8 cellular contexts compared by ENCODE assay signal in genomic region chr2:87511195-87511594, GRCh38.
DNase-seq lines count a peak whose midpoint lies in the region; ATAC-seq, FAIRE-seq and TF ChIP-seq lines count a peak whose summit lies in the region.
"Not testable (repeated sequence)": the region's sequence is repeated elsewhere in the genome, so short reads cannot be mapped to it uniquely, and the experiment has no call there.

No MANE protein-coding gene starts in this region.

- not testable (repeated sequence) for H2AFZ ChIP-seq in DND-41 (ENCODE audit: low read depth, low read length); OCI-LY7 (ENCODE audit: low read length)

- intact Hi-C loops in OCI-LY7 (cut with micrococcal nuclease; ENCODE audit: unreplicated experiment) = not testable (repeated sequence)

- not testable (repeated sequence) for TF ChIP-seq RAD21 in A549 (conservative IDR thresholded peaks at IDR 0.05 in 1 of 2, IDR thresholded peaks at IDR 0.05 in 1 of 2)

- not testable (repeated sequence) for H3K27me3 ChIP-seq in DND-41 (ENCODE audit: insufficient read depth, low read length, poor library complexity)

- H3K9me3 ChIP-seq in A549; DND-41 (ENCODE audit: insufficient read depth, low read length, severe bottlenecking); OCI-LY7 (ENCODE audit: low read length): not testable (repeated sequence)

- not testable (repeated sequence) for H3K79me2 ChIP-seq in DND-41 (ENCODE audit: insufficient read depth, low read length); OCI-LY7 (ENCODE audit: insufficient read depth, low read depth, low read length)

- H3K27ac Mint-ChIP-seq in activated CD4-positive, alpha-beta T cell treated with anti-CD3 and anti-CD28 coated beads, Interleukin-2, amount 10 ng/mL, durations not matched to agents 7 days and 5 days = peak overlapping the region; percentile 84
- H3K27ac Mint-ChIP-seq in activated T-cell treated with anti-CD3 and anti-CD28 coated beads, Interleukin-2, amount 50 U/mL, for 72 hours = peak overlapping the region; percentile 87
- peak overlapping the region; percentile 75 for H3K27ac Mint-ChIP-seq in activated naive CD8-positive, alpha-beta T cell
- H3K27ac Mint-ChIP-seq in immature natural killer cell (peak overlapping the region; percentile 84 to 94 (median 91)), osteocyte (ENCODE audit: unreplicated experiment) (peak overlapping the region; percentile 70)

- H3K36me3 ChIP-seq in DND-41 (ENCODE audit: insufficient read depth, low read length); OCI-LY7 (ENCODE audit: insufficient read depth, low read length): not testable (repeated sequence)

- 58% methylated on average over 5 of the region's 7 CpGs for WGBS in A549 (ENCODE audit: missing lambda C conversion rate)

- H3K9me3 Mint-ChIP-seq in activated CD4-positive, alpha-beta T cell treated with anti-CD3 and anti-CD28 coated beads, Interleukin-2, amount 10 ng/mL, durations not matched to agents 7 days and 5 days; activated T-cell treated with anti-CD3 and anti-CD28 coated beads, Interleukin-2, amount 50 U/mL, for 72 hours; activated naive CD8-positive, alpha-beta T cell (ENCODE audit: low read depth); immature natural killer cell; osteocyte (ENCODE audit: unreplicated experiment): not testable (repeated sequence)

- BruUV-seq in OCI-LY7 (replicated peaks; lab: Mats Ljungman, UMichigan) = not testable (repeated sequence)

- not testable (repeated sequence) for TF ChIP-seq EP300 in A549 (IDR thresholded peaks at IDR 0.05)

- DNase-seq in A549 (ENCODE audit: low read depth in 1 of 2, low spot score in 1 of 2); DND-41; OCI-LY7 (ENCODE audit: low spot score); activated CD4-positive, alpha-beta T cell treated with anti-CD3 and anti-CD28 coated beads, Interleukin-2, amount 10 ng/mL, durations not matched to agents 7 days and 5 days; activated T-cell treated with anti-CD3 and anti-CD28 coated beads, Interleukin-2, amount 50 U/mL, for 72 hours; immature natural killer cell; osteocyte (ENCODE audit: extremely low spot score, unreplicated experiment): not testable (repeated sequence)

- POLR2A ChIA-PET in A549 (lab: Yijun Ruan, JAX); OCI-LY7 (lab: Charles Lee); activated CD4-positive, alpha-beta T cell treated with anti-CD3 and anti-CD28 coated beads, Interleukin-2, amount 10 ng/mL, durations not matched to agents 7 days and 5 days (lab: Charles Lee): not testable (repeated sequence)

- H3K4me3 ChIP-seq in A549; DND-41 (ENCODE audit: low read depth in 1 of 2, low read length in 2 of 2); OCI-LY7 (ENCODE audit: low read depth, low read length, poor library complexity, severe bottlenecking): not testable (repeated sequence)

- peaks cover 19% of the 10 kb centered on the region for H3K4me1 Mint-ChIP-seq in activated CD4-positive, alpha-beta T cell treated with anti-CD3 and anti-CD28 coated beads, Interleukin-2, amount 10 ng/mL, durations not matched to agents 7 days and 5 days
- H3K4me1 Mint-ChIP-seq in activated T-cell treated with anti-CD3 and anti-CD28 coated beads, Interleukin-2, amount 50 U/mL, for 72 hours (ENCODE audit: low read depth) = peaks cover 18% of the 10 kb centered on the region
- peaks cover 27% of the 10 kb centered on the region for H3K4me1 Mint-ChIP-seq in activated naive CD8-positive, alpha-beta T cell (ENCODE audit: low read depth)
- H3K4me1 Mint-ChIP-seq in immature natural killer cell = peaks cover 26 to 28% of the 10 kb centered on the region in 2 donors
- peaks cover 20% of the 10 kb centered on the region for H3K4me1 Mint-ChIP-seq in osteocyte (ENCODE audit: unreplicated experiment)

- not testable (repeated sequence) for H3K27ac ChIP-seq in A549
- H3K27ac ChIP-seq in DND-41 (ENCODE audit: low read length) = peak overlapping the region; percentile 52; the same call in 1 of the 2 replicates
- H3K27ac ChIP-seq in OCI-LY7 (ENCODE audit: low read depth, low read length, poor library complexity, severe bottlenecking) = peak overlapping the region; percentile 45

- peak overlapping the region; percentile 43 for H3K4me2 ChIP-seq in A549
- H3K4me2 ChIP-seq in DND-41 (ENCODE audit: insufficient read depth, low read length); OCI-LY7 (ENCODE audit: low read length): not testable (repeated sequence)

- TF ChIP-seq POLR2A in A549 (IDR thresholded peaks at IDR 0.05; ENCODE audit: low read length) = not testable (repeated sequence)

- peak overlapping the region; percentile 8 for H3K4me3 Mint-ChIP-seq in activated CD4-positive, alpha-beta T cell treated with anti-CD3 and anti-CD28 coated beads, Interleukin-2, amount 10 ng/mL, durations not matched to agents 7 days and 5 days
- peak overlapping the region; percentile 4 to 69 for H3K4me3 Mint-ChIP-seq in activated T-cell treated with anti-CD3 and anti-CD28 coated beads, Interleukin-2, amount 50 U/mL, for 72 hours
- peak overlapping the region; percentile 35 for H3K4me3 Mint-ChIP-seq in activated naive CD8-positive, alpha-beta T cell
- peak overlapping the region in 4 of 5 donors; percentile 46 to 67 (median 60) for H3K4me3 Mint-ChIP-seq in immature natural killer cell
- not testable (repeated sequence) for H3K4me3 Mint-ChIP-seq in osteocyte (ENCODE audit: unreplicated experiment)

- TF ChIP-seq CTCF in A549 (IDR thresholded peaks at IDR 0.05); DND-41 (IDR thresholded peaks at IDR 0.05; ENCODE audit: borderline replicate concordance, extremely low read depth, low read length, poor library complexity, severe bottlenecking); OCI-LY7 (conservative IDR thresholded peaks at IDR 0.05; ENCODE audit: low read length); osteocyte (IDR thresholded peaks at IDR 0.05): not testable (repeated sequence)

- peaks cover 15% of the 10 kb centered on the region; the same call in 2 of the 3 replicates for H3K4me1 ChIP-seq in A549
- H3K4me1 ChIP-seq in DND-41 (ENCODE audit: insufficient read depth, low read length) = peaks cover 29% of the 10 kb centered on the region
- H3K4me1 ChIP-seq in OCI-LY7 (ENCODE audit: insufficient read depth, low read length, poor library complexity, severe bottlenecking) = peaks cover 30% of the 10 kb centered on the region

- H3K9me2 ChIP-seq in OCI-LY7 (ENCODE audit: insufficient read depth, low read length) = not testable (repeated sequence)

- FAIRE-seq in A549 (lab: Jason Lieb, UNC) = not testable (repeated sequence)

- H3K36me3 Mint-ChIP-seq in activated CD4-positive, alpha-beta T cell treated with anti-CD3 and anti-CD28 coated beads, Interleukin-2, amount 10 ng/mL, durations not matched to agents 7 days and 5 days (ENCODE audit: low read depth); activated T-cell treated with anti-CD3 and anti-CD28 coated beads, Interleukin-2, amount 50 U/mL, for 72 hours (ENCODE audit: insufficient read depth in 2 of 2); activated naive CD8-positive, alpha-beta T cell; immature natural killer cell; osteocyte (ENCODE audit: unreplicated experiment): not testable (repeated sequence)

- ATAC-seq in A549 = not testable (repeated sequence)
- ATAC-seq in DND-41 (ENCODE audit: insufficient read depth, low read depth) = peak; percentile 66
- peak; percentile 57 for ATAC-seq in activated T-cell treated with anti-CD3 and anti-CD28 coated beads, Interleukin-2, amount 50 U/mL, for 72 hours (replicated peaks in 1 of 2)

- not testable (repeated sequence) for H3K9ac ChIP-seq in DND-41 (ENCODE audit: low read depth, low read length)

- not testable (repeated sequence) for H3K27me3 Mint-ChIP-seq in activated CD4-positive, alpha-beta T cell treated with anti-CD3 and anti-CD28 coated beads, Interleukin-2, amount 10 ng/mL, durations not matched to agents 7 days and 5 days; activated T-cell treated with anti-CD3 and anti-CD28 coated beads, Interleukin-2, amount 50 U/mL, for 72 hours (ENCODE audit: low read depth); activated naive CD8-positive, alpha-beta T cell; immature natural killer cell (ENCODE audit: low read depth in 3 of 3); osteocyte (ENCODE audit: unreplicated experiment)

- CTCF ChIA-PET in A549 (lab: Yijun Ruan, JAX); OCI-LY7 (lab: Charles Lee; ENCODE audit: unreplicated experiment); activated CD4-positive, alpha-beta T cell treated with anti-CD3 and anti-CD28 coated beads, Interleukin-2, amount 10 ng/mL, durations not matched to agents 7 days and 5 days (lab: Charles Lee): not testable (repeated sequence)

- not testable (repeated sequence) for H4K20me1 ChIP-seq in DND-41 (ENCODE audit: insufficient read depth, low read length); OCI-LY7 (ENCODE audit: insufficient read depth, low read length)
